Comparison of ENCODE assay signal across 8 cellular contexts in the genomic region with DNA sequence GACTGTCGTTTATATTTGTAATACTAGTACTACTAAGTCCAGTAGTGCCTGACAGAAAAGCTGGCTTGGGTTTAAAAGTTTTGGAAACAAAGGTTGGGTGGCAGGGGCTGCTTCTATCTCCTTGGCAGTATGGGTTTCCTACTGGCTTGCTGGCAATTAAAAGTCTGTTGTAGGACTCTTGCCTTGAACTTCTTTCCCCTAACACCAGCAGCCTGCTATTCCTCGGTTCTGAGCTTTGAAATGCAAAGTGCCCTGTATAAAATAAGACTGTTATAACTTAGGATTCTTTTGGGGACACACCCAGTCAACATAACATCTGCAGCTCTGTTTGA. TPM values are rescaled to one million over a fixed set of nuclear protein-coding genes. Genes with fewer than 3 reads are reported as not detected.
A peak's percentile ranks its signal among the peaks of the same experiment; 100 is the strongest.
DNase-seq lines count a peak whose midpoint lies in the region; ATAC-seq and TF ChIP-seq lines count a peak whose summit lies in the region.

No MANE protein-coding gene starts in this region.

- H2AFZ ChIP-seq in OCI-LY1 (ENCODE audit: low read length) = no peak overlapping the region

- POLR2A ChIA-PET in Caco-2 (lab: Charles Lee) = interaction anchor here (0.6 kb wide), 1 partner anchor 232 kb away, joined by 3 read pairs; no protein-coding TSS in a partner anchor

- H3K27me3 Mint-ChIP-seq in Caco-2 (ENCODE audit: insufficient read depth, unreplicated experiment) = no peaks in the 10 kb centered on the region

- H3K4me3 ChIP-seq in Caco-2 (ENCODE audit: low read depth, low read length) (peak overlapping the region; percentile 88), OCI-LY1 (ENCODE audit: low read depth, low read length, poor library complexity, severe bottlenecking) (peak overlapping the region; percentile 69), endocrine pancreas (ENCODE audit: control insufficient read depth, insufficient read depth, low read length) (peak overlapping the region; percentile 83), neutrophil (ENCODE audit: low read depth in 1 of 2, low read length in 1 of 2) (peak overlapping the region; percentile 62 to 86)

- peaks cover 20% of the 10 kb centered on the region for H3K4me1 ChIP-seq in Caco-2
- peaks cover 44% of the 10 kb centered on the region for H3K4me1 ChIP-seq in OCI-LY1 (ENCODE audit: insufficient read depth, low read length, severe bottlenecking)
- peaks cover 15% of the 10 kb centered on the region for H3K4me1 ChIP-seq in endocrine pancreas (ENCODE audit: control insufficient read depth, insufficient read depth, low read length)
- H3K4me1 ChIP-seq in neutrophil (ENCODE audit: control insufficient read depth in 1 of 2, insufficient read depth in 1 of 2, low read depth in 1 of 2, low read length in 1 of 2) = peaks cover 28 to 42% of the 10 kb centered on the region in 2 experiments

- H4K20me1 ChIP-seq in OCI-LY1 (ENCODE audit: insufficient read depth, low read length) = no peaks in the 10 kb centered on the region

- intact Hi-C loops in Caco-2 (cut with micrococcal nuclease; ENCODE audit: unreplicated experiment) = no loop called here

- ATAC-seq in GM19023 (IDR thresholded peaks at IDR 0.05; ENCODE audit: unreplicated experiment) (no peak), GM19328 (IDR thresholded peaks at IDR 0.05; ENCODE audit: unreplicated experiment) (no peak)

- no peaks in the 10 kb centered on the region for H3K9me3 Mint-ChIP-seq in Caco-2 (ENCODE audit: unreplicated experiment)

- peak overlapping the region; percentile 60 for H3K27ac ChIP-seq in OCI-LY1 (ENCODE audit: low read depth, low read length, poor library complexity, severe bottlenecking)
- H3K27ac ChIP-seq in neutrophil = peak overlapping the region; percentile 98

- H3K36me3 Mint-ChIP-seq in Caco-2 (ENCODE audit: insufficient read depth, unreplicated experiment) = peaks cover 12% of the 10 kb centered on the region

- peak overlapping the region; percentile 77 for H3K9ac ChIP-seq in OCI-LY1 (ENCODE audit: low read length)
- H3K9ac ChIP-seq in endocrine pancreas (ENCODE audit: control insufficient read depth, insufficient read depth, low read length) = no peak overlapping the region

- H3K36me3 ChIP-seq in Caco-2 (ENCODE audit: control insufficient read depth, insufficient read depth, low read length) (no peaks in the 10 kb centered on the region), OCI-LY1 (ENCODE audit: insufficient read depth, low read length) (peaks cover 5% of the 10 kb centered on the region; the same call in 1 of the 2 replicates), endocrine pancreas (ENCODE audit: control insufficient read depth, insufficient read depth, low read length) (no peaks in the 10 kb centered on the region), neutrophil (no peaks in the 10 kb centered on the region)

- H3K27me3 ChIP-seq in Caco-2 (replicated peaks; ENCODE audit: control insufficient read depth, insufficient read depth, low read length) (no peaks in the 10 kb centered on the region), OCI-LY1 (ENCODE audit: insufficient read depth, low read length) (no peaks in the 10 kb centered on the region), endocrine pancreas (ENCODE audit: control insufficient read depth, insufficient read depth, low read length) (no peaks in the 10 kb centered on the region), neutrophil (no peaks in the 10 kb centered on the region)

- no peaks in the 10 kb centered on the region for H3F3A ChIP-seq in OCI-LY1 (ENCODE audit: insufficient read depth, low read length)

- H3K4me3 Mint-ChIP-seq in Caco-2 (ENCODE audit: unreplicated experiment) = peak overlapping the region; percentile 88

- no peaks in the 10 kb centered on the region for H3K9me2 ChIP-seq in OCI-LY1 (ENCODE audit: low read depth, low read length)

- peak overlapping the region; percentile 90 for H3K4me2 ChIP-seq in OCI-LY1 (ENCODE audit: low read length)

- DNase-seq in Caco-2 = no peak
- no peak for DNase-seq in kidney glomerular epithelial cell (lab: John Stamatoyannopoulos, UW)
- DNase-seq in NCI-H1105 (lab: John Stamatoyannopoulos, UW) = no peak

- no peak for TF ChIP-seq CTCF in Caco-2 (IDR thresholded peaks at IDR 0.05; ENCODE audit: insufficient read depth in 1 of 2, low read depth in 1 of 2, low read length in 1 of 2, severe bottlenecking in 1 of 2, unreplicated experiment in 1 of 2)
- no peak for TF ChIP-seq CTCF in OCI-LY1 (IDR thresholded peaks at IDR 0.05; ENCODE audit: low read length)
- no peak for TF ChIP-seq CTCF in neutrophil (IDR thresholded peaks at IDR 0.05)

- H3K9me3 ChIP-seq in Caco-2 (no peaks in the 10 kb centered on the region), OCI-LY1 (ENCODE audit: low read length) (no peaks in the 10 kb centered on the region), endocrine pancreas (ENCODE audit: control insufficient read depth, low read length) (no peaks in the 10 kb centered on the region), neutrophil (no peaks in the 10 kb centered on the region)

- H3K4me1 Mint-ChIP-seq in Caco-2 (ENCODE audit: low read depth, unreplicated experiment) = peaks cover 18% of the 10 kb centered on the region

- CTCF ChIA-PET in Caco-2 (lab: Charles Lee) = interaction anchor here (0.9 to 1.7 kb wide), 2 partner anchors 10 to 48 kb away, joined by 5 to 11 read pairs; no protein-coding TSS in a partner anchor

- BruUV-seq in Caco-2 (replicated peaks; lab: Mats Ljungman, UMichigan) = TSS peak; percentile 80

- H3K79me2 ChIP-seq in OCI-LY1 (ENCODE audit: insufficient read depth, low read length) = peaks cover 50% of the 10 kb centered on the region

- H3K27ac Mint-ChIP-seq in Caco-2 (ENCODE audit: unreplicated experiment) = peak overlapping the region; percentile 76

RNA-seq across cellular contexts. Expression of gene RNF169, which starts 1.3 kb away (rescaled TPM):
- 28.0 and 28.7 TPM in 2 replicates for total RNA-seq in Caco-2 (2022)

RNA-seq across cellular contexts. Expression of gene CHRDL2, which starts 18.7 kb away (rescaled TPM):
- 2.5 and 3.4 TPM in 2 replicates for total RNA-seq in Caco-2 (2022)
